ENCODE assay signal across 17 cellular contexts in genomic region chr21:43853851-43854772, GRCh38. TPM values are rescaled to one million over a fixed set of nuclear protein-coding genes. Genes with fewer than 3 reads are reported as not detected.
DNase-seq lines count a peak whose midpoint lies in the region; ATAC-seq and TF ChIP-seq lines count a peak whose summit lies in the region.
"Had no signal": no experiment of that assay in that cellular context is flagged by ENCODE, and none has a peak within 500 bp of the region (broad histone marks: within the 10 kb centered on the region; RNA-seq: fewer than 3 reads in every experiment).

No MANE protein-coding gene starts in this region.

- peaks cover 0 to 8% (median 2%) of the 10 kb centered on the region in 8 donors for H3K9me3 ChIP-seq in spleen
- H3K9me3 ChIP-seq: right atrium auricular region had no signal

- H3K27ac ChIP-seq in spleen: peak overlapping the region in 3 of 8 donors; percentile 48 to 72 (median 69)
- H3K27ac ChIP-seq: cardiac muscle cell, right atrium auricular region had no signal

- H3K9me3 Mint-ChIP-seq in activated T-cell treated with anti-CD3 and anti-CD28 coated beads, Interleukin-2, amount 50 U/mL, for 72 hours: peaks cover 3 to 6% of the 10 kb centered on the region in 2 donors
- H3K9me3 Mint-ChIP-seq in activated T-helper 17 cell treated with anti-CD3 and anti-CD28 coated beads, Interleukin-2, amount 50 U/mL, for 72 hours: no peaks in the 10 kb centered on the region

- H3K4me3 Mint-ChIP-seq in activated T-cell treated with anti-CD3 and anti-CD28 coated beads, Interleukin-2, amount 50 U/mL, for 72 hours: peak overlapping the region; percentile 79 to 82
- H3K4me3 Mint-ChIP-seq in activated T-helper 17 cell treated with anti-CD3 and anti-CD28 coated beads, Interleukin-2, amount 50 U/mL, for 72 hours: peak overlapping the region; percentile 45

- TF ChIP-seq CTCF in spleen (IDR thresholded peaks at IDR 0.05 in 8 of 11, conservative IDR thresholded peaks at IDR 0.05 in 3 of 11): no peak

- H3K4me3 ChIP-seq in spleen: no peak overlapping the region
- H3K4me3 ChIP-seq: cardiac muscle cell, right atrium auricular region had no signal

- peaks cover 0 to 5% (median 0%) of the 10 kb centered on the region in 7 donors for H3K27me3 ChIP-seq in spleen (replicated peaks in 1 of 7)
- H3K27me3 ChIP-seq: cardiac muscle cell, right atrium auricular region had no signal

- H3K27ac Mint-ChIP-seq in activated T-cell treated with anti-CD3 and anti-CD28 coated beads, Interleukin-2, amount 50 U/mL, for 72 hours: no peak overlapping the region
- no peak overlapping the region for H3K27ac Mint-ChIP-seq in activated T-helper 17 cell treated with anti-CD3 and anti-CD28 coated beads, Interleukin-2, amount 50 U/mL, for 72 hours

- peaks cover 12% of the 10 kb centered on the region for H3K27me3 Mint-ChIP-seq in activated T-cell treated with anti-CD3 and anti-CD28 coated beads, Interleukin-2, amount 50 U/mL, for 72 hours (ENCODE audit: low read depth)
- peaks cover 4% of the 10 kb centered on the region for H3K27me3 Mint-ChIP-seq in activated T-helper 17 cell treated with anti-CD3 and anti-CD28 coated beads, Interleukin-2, amount 50 U/mL, for 72 hours

- intact Hi-C loops in spleen (cut with DNase I; ENCODE audit: low total_unique reads): no loop called here

- no peak for DNase-seq in activated T-cell treated with anti-CD3 and anti-CD28 coated beads, Interleukin-2, amount 50 U/mL, for 72 hours
- DNase-seq in activated T-cell treated with anti-CD3 and anti-CD28 coated beads, Interleukin-2, amount 50 U/mL, for 48 hours: no peak
- DNase-seq in spleen (peak; percentile 60), SK-N-DZ (ENCODE audit: low spot score) (no peak), SIG-M5 treated with dmso at 0.1 percent for 504 hours (lab: John Stamatoyannopoulos, UW; ENCODE audit: unreplicated experiment) (no peak), hepatic stellate cell (ENCODE audit: low spot score) (no peak)
- DNase-seq: effector memory CD4-positive, alpha-beta T cell; hippocampal formation; KG1; NCI-H1092 treated with DMSO at 0.1 percent for 48 hours; substantia nigra; SW 1271 had no signal

- peaks cover 4 to 5% of the 10 kb centered on the region in 2 donors for H3K36me3 Mint-ChIP-seq in activated T-cell treated with anti-CD3 and anti-CD28 coated beads, Interleukin-2, amount 50 U/mL, for 72 hours (ENCODE audit: insufficient read depth in 2 of 2)
- no peaks in the 10 kb centered on the region for H3K36me3 Mint-ChIP-seq in activated T-helper 17 cell treated with anti-CD3 and anti-CD28 coated beads, Interleukin-2, amount 50 U/mL, for 72 hours (ENCODE audit: low read depth)

- 86 to 89% (median 89%) methylated on average over 31 to 34 of the region's 34 CpGs for WGBS in spleen, 5 donors

- ATAC-seq in activated T-cell treated with anti-CD3 and anti-CD28 coated beads, Interleukin-2, amount 50 U/mL, for 72 hours (replicated peaks in 1 of 2): no peak
- ATAC-seq in HG02870 (IDR thresholded peaks at IDR 0.05; ENCODE audit: unreplicated experiment): peak; percentile 22
- ATAC-seq in activated T-helper 17 cell treated with anti-CD3 and anti-CD28 coated beads, Interleukin-2, amount 50 U/mL, for 72 hours (replicated peaks): no peak
- ATAC-seq: HCT116 had no signal

- H3K36me3 ChIP-seq in spleen: no peaks in the 10 kb centered on the region
- H3K36me3 ChIP-seq: cardiac muscle cell, right atrium auricular region had no signal

- TF ChIP-seq POLR2A in spleen (IDR thresholded peaks at IDR 0.05): no peak

- H3K4me1 Mint-ChIP-seq in activated T-cell treated with anti-CD3 and anti-CD28 coated beads, Interleukin-2, amount 50 U/mL, for 72 hours (ENCODE audit: low read depth): peaks cover 36% of the 10 kb centered on the region
- H3K4me1 Mint-ChIP-seq in activated T-helper 17 cell treated with anti-CD3 and anti-CD28 coated beads, Interleukin-2, amount 50 U/mL, for 72 hours: peaks cover 5% of the 10 kb centered on the region

- H3K4me1 ChIP-seq in spleen: peaks cover 0 to 33% (median 9%) of the 10 kb centered on the region in 6 donors
- H3K4me1 ChIP-seq: right atrium auricular region had no signal

RNA-seq across cellular contexts. Expression of gene AGPAT3, which starts 10.9 kb away (rescaled TPM):
- total RNA-seq in activated T-cell treated with anti-CD3 and anti-CD28 coated beads, Interleukin-2, amount 50 U/mL, for 72 hours: 10 to 100 TPM; 86.1 to 87.1 TPM
- total RNA-seq in activated T-helper 17 cell treated with anti-CD3 and anti-CD28 coated beads, Interleukin-2, amount 50 U/mL, for 72 hours: 10 to 100 TPM; 44.8 to 100.0 TPM
- total RNA-seq in spleen: 10 to 100 TPM; 50.8 to 92.0 (median 64.5) TPM
- polyA plus RNA-seq in spleen: 10 to 100 TPM in 1 of 3 donors, 1 to 10 TPM in 2; 6.9 to 20.7 (median 8.3) TPM
- 9.8 and 11.2 TPM in 2 replicates for polyA plus RNA-seq in SK-N-DZ (2014; cell fraction: cytosol; rRNA removed)
- polyA plus RNA-seq in SK-N-DZ (2014; cell fraction: nucleus; rRNA removed): 9.4 and 14.0 TPM in 2 replicates
